Comparison of ENCODE assay signal across 8 cellular contexts in genomic region chr16:85437161-85438052, GRCh38.
DNase-seq lines count a peak whose midpoint lies in the region; ATAC-seq and TF ChIP-seq lines count a peak whose summit lies in the region.

No MANE protein-coding gene starts in this region.

- H3K27me3 ChIP-seq in HUES48 (ENCODE audit: control insufficient read depth, insufficient read depth, low read length) (0 out of 2 replicates have a peak, but pooled peaks cover 4% of the 10 kb centered on the region), smooth muscle cell (ENCODE audit: low read depth) (no peaks in the 10 kb centered on the region)

- H3K79me2 ChIP-seq in smooth muscle cell (ENCODE audit: low read depth), result no peaks in the 10 kb centered on the region

- H3K4me2 ChIP-seq in smooth muscle cell, result peak overlapping the region; percentile 64

- H3F3A ChIP-seq in smooth muscle cell (ENCODE audit: low read depth), result no peaks in the 10 kb centered on the region

- peak; percentile 95 for DNase-seq in NCI-H69 (lab: John Stamatoyannopoulos, UW)
- peak; percentile 47 for DNase-seq in left cardiac atrium
- no peak for DNase-seq in smooth muscle cell (lab: John Stamatoyannopoulos, UW; ENCODE audit: unreplicated experiment)
- no peak for DNase-seq in hepatic stellate cell (ENCODE audit: low spot score)
- DNase-seq in hippocampal formation (lab: John Stamatoyannopoulos, UW), result no peak
- DNase-seq in GDM1 (lab: John Stamatoyannopoulos, UW), result no peak

- 48% methylated on average over 25 of the region's 25 CpGs for WGBS in smooth muscle cell (ENCODE audit: low lambda C conversion rate)

- H3K36me3 ChIP-seq in HUES48 (ENCODE audit: control insufficient read depth, insufficient read depth, low read length) (no peaks in the 10 kb centered on the region), smooth muscle cell (ENCODE audit: low read depth) (no peaks in the 10 kb centered on the region)

- ATAC-seq in left cardiac atrium (peak; percentile 38 to 58), HG02938 (IDR thresholded peaks at IDR 0.05; ENCODE audit: unreplicated experiment) (no peak)

- no peak for TF ChIP-seq CTCF in smooth muscle cell (IDR thresholded peaks at IDR 0.05; ENCODE audit: borderline replicate concordance, insufficient read depth, poor library complexity, severe bottlenecking)

- H3K9ac ChIP-seq in HUES48 (ENCODE audit: low read depth, low read length) (peak overlapping the region; percentile 9; the same call in 1 of the 2 replicates), smooth muscle cell (ENCODE audit: low read depth) (no peak overlapping the region)

- H3K4me1 ChIP-seq in HUES48 (ENCODE audit: control insufficient read depth, insufficient read depth, low read length), result peaks cover 43% of the 10 kb centered on the region
- H3K4me1 ChIP-seq in smooth muscle cell (ENCODE audit: low read depth), result peaks cover 10% of the 10 kb centered on the region

- H3K4me3 ChIP-seq in HUES48 (ENCODE audit: low read depth, low read length) (peak overlapping the region; percentile 39), smooth muscle cell (no peak overlapping the region)

- H2AFZ ChIP-seq in smooth muscle cell (ENCODE audit: low read depth), result no peak overlapping the region

- H3K27ac ChIP-seq in HUES48 (ENCODE audit: low read depth, low read length) (peak overlapping the region; percentile 80), smooth muscle cell (ENCODE audit: low read depth) (no peak overlapping the region)

- H3K9me3 ChIP-seq in HUES48 (ENCODE audit: control insufficient read depth, insufficient read depth, low read length), result no peaks in the 10 kb centered on the region
- no peaks in the 10 kb centered on the region for H3K9me3 ChIP-seq in smooth muscle cell (replicated peaks; ENCODE audit: low read depth)

- intact Hi-C loops in left cardiac atrium (cut with DNase I), result no loop called here

- peaks cover 81% of the 10 kb centered on the region for H4K20me1 ChIP-seq in smooth muscle cell (ENCODE audit: low read depth)

Comparison
In these comparisons a context has a peak if more than half of its experiments do, and no peak if none do; other contexts are left out.
1. DNase-seq: peak in NCI-H69 (single experiment) and left cardiac atrium (single experiment); none in smooth muscle cell (single experiment), hepatic stellate cell (single experiment), hippocampal formation (0 of 2) and GDM1 (single experiment).